ENCODE assay signal across 34 cellular contexts in genomic region chr4:28481565-28481964, GRCh38.
A peak's percentile ranks its signal among the peaks of the same experiment; 100 is the strongest.
DNase-seq lines count a peak whose midpoint lies in the region; ATAC-seq and FAIRE-seq lines count a peak whose summit lies in the region.
"Had no signal": no experiment of that assay in that cellular context is flagged by ENCODE, and none has a peak within 500 bp of the region (broad histone marks: within the 10 kb centered on the region; RNA-seq: fewer than 3 reads in every experiment).

No MANE protein-coding gene starts in this region.

- no peak overlapping the region for H2BK5ac ChIP-seq in mesendoderm (ENCODE audit: low read length)

- H3K4ac ChIP-seq in mesendoderm (ENCODE audit: low read depth, low read length), result no peak overlapping the region

- H3K56ac ChIP-seq in mesendoderm (ENCODE audit: low read length), result no peak overlapping the region

- FAIRE-seq in colon (lab: Jason Lieb, UNC), result peak; percentile 78

- H3K4me1 ChIP-seq in mesendoderm (ENCODE audit: control insufficient read depth, low read depth, low read length), result no peaks in the 10 kb centered on the region
- H3K4me1 ChIP-seq: ascending aorta, BLaER1, Peyer's patch, psoas muscle, tibial artery had no signal

- DNase-seq in ELF-1 (ENCODE audit: low read depth, low spot score) (peak; percentile 22), NCI-H1417 (lab: John Stamatoyannopoulos, UW) (peak in 2 of 3 experiments; percentile 20 to 66), mesendoderm (peak; percentile 28), nucleus accumbens (lab: John Stamatoyannopoulos, UW) (no peak)
- no peak for DNase-seq in stimulated activated naive CD8-positive, alpha-beta T cell treated with anti-CD3 and anti-CD28 coated beads, Interleukin-15, amount 100 ng/mL, for 72 hours
- DNase-seq in stimulated activated CD8-positive, alpha-beta memory T cell treated with anti-CD3 and anti-CD28 coated beads, Interleukin-4, amount 100 ng/mL, for 48 hours, result no peak
- DNase-seq: activated CD4-positive, alpha-beta T cell treated with anti-CD3 and anti-CD28 coated beads for 48 hours; activated CD8-positive, alpha-beta memory T cell treated with anti-CD3 and anti-CD28 coated beads for 24 hours; activated gamma-delta T cell; activated naive CD8-positive, alpha-beta T cell treated with anti-CD3 and anti-CD28 coated beads, Interleukin-2, amount 10 ng/mL, durations not matched to agents 7 days and 5 days; activated T-cell treated with anti-CD3 and anti-CD28 coated beads, Interleukin-2, amount 50 U/mL, for 24 hours; DMS79 treated with DMSO at 0.1 percent for 48 hours; effector CD8-positive, alpha-beta T cell; GF-D8; left ventricle myocardium superior; naive B cell; NCI-H1694; NCI-H526 treated with DMSO at 0.1 percent for 48 hours; Peyer's patch; psoas muscle; SHP77 treated with DMSO at 0.1 percent for 48 hours; sigmoid colon; stimulated activated CD4-positive, alpha-beta T cell treated with anti-CD3 and anti-CD28 coated beads, Interleukin-12 subunit alpha, Interleukin-12 subunit beta, amount 100 ng/mL, for 4 hours; stimulated activated CD4-positive, alpha-beta T cell treated with anti-CD3 and anti-CD28 coated beads, Interleukin-4, amount 100 ng/mL, for 1 hour; tibial artery had no signal

- H3K23ac ChIP-seq in mesendoderm (ENCODE audit: low read length), result no peak overlapping the region

- no peak overlapping the region for H2BK15ac ChIP-seq in mesendoderm (replicated peaks; ENCODE audit: low read depth)

- no peaks in the 10 kb centered on the region for H3K79me2 ChIP-seq in mesendoderm (ENCODE audit: control insufficient read depth, insufficient read depth, low read length)

- no peak overlapping the region for H3K27ac Mint-ChIP-seq in stimulated activated naive CD8-positive, alpha-beta T cell treated with anti-CD3 and anti-CD28 coated beads, Interleukin-15, amount 100 ng/mL, for 72 hours
- H3K27ac Mint-ChIP-seq: activated naive CD8-positive, alpha-beta T cell treated with anti-CD3 and anti-CD28 coated beads, Interleukin-2, amount 10 ng/mL, durations not matched to agents 7 days and 5 days; activated T-cell treated with anti-CD3 and anti-CD28 coated beads, Interleukin-2, amount 50 U/mL, for 24 hours; mesothelial cell of epicardium; naive B cell; T-helper 2 cell treated with Interferon-gamma antibody and Interleukin-4, amounts not matched to agents 5 μg/mL and 100 μg/mL, for 36 hours had no signal

- H3K27me3 Mint-ChIP-seq in stimulated activated naive CD8-positive, alpha-beta T cell treated with anti-CD3 and anti-CD28 coated beads, Interleukin-15, amount 100 ng/mL, for 72 hours, result no peaks in the 10 kb centered on the region
- H3K27me3 Mint-ChIP-seq: activated naive CD8-positive, alpha-beta T cell treated with anti-CD3 and anti-CD28 coated beads, Interleukin-2, amount 10 ng/mL, durations not matched to agents 7 days and 5 days; activated T-cell treated with anti-CD3 and anti-CD28 coated beads, Interleukin-2, amount 50 U/mL, for 24 hours; naive B cell had no signal

- no peak overlapping the region for H3K4me2 ChIP-seq in mesendoderm (ENCODE audit: low read length)
- H3K4me2 ChIP-seq: BLaER1 had no signal

- H3K18ac ChIP-seq in mesendoderm (ENCODE audit: low read length), result no peak overlapping the region

- H3K36me3 ChIP-seq in mesendoderm (ENCODE audit: control insufficient read depth, insufficient read depth, low read length), result no peaks in the 10 kb centered on the region
- H3K36me3 ChIP-seq: ascending aorta, BLaER1, cardiac muscle cell, neutrophil, Peyer's patch, sigmoid colon, tibial artery had no signal

- H3K27ac ChIP-seq in mesendoderm (ENCODE audit: low read depth, low read length), result no peak overlapping the region
- H3K27ac ChIP-seq: ascending aorta, BLaER1, cardiac muscle cell, coronary artery, neutrophil, Peyer's patch, psoas muscle, sigmoid colon, tibial artery had no signal

- H4K8ac ChIP-seq in mesendoderm (ENCODE audit: low read depth, low read length), result no peak overlapping the region

- no peaks in the 10 kb centered on the region for H3K79me1 ChIP-seq in mesendoderm (ENCODE audit: low read length)

- H3K9ac ChIP-seq in mesendoderm (ENCODE audit: low read length), result no peak overlapping the region
- H3K9ac ChIP-seq: BLaER1 had no signal

- H4K5ac ChIP-seq in mesendoderm (ENCODE audit: low read length), result no peak overlapping the region

- H3K4me3 ChIP-seq in mesendoderm (ENCODE audit: low read length), result no peak overlapping the region
- H3K4me3 ChIP-seq: ascending aorta, BLaER1, cardiac muscle cell, coronary artery, Peyer's patch, psoas muscle, sigmoid colon, tibial artery had no signal

- H2AK5ac ChIP-seq in mesendoderm (ENCODE audit: low read length), result no peak overlapping the region

- no peak for ATAC-seq in stimulated activated naive CD8-positive, alpha-beta T cell treated with anti-CD3 and anti-CD28 coated beads, Interleukin-15, amount 100 ng/mL, for 72 hours
- ATAC-seq: HCT116, left ventricle myocardium superior, psoas muscle had no signal

- no CpG with 5 or more reads among the region's 4 CpGs for WGBS in mesendoderm (ENCODE audit: extremely low coverage, insufficient coverage, low lambda C conversion rate)

- H3K4me1 Mint-ChIP-seq in stimulated activated naive CD8-positive, alpha-beta T cell treated with anti-CD3 and anti-CD28 coated beads, Interleukin-15, amount 100 ng/mL, for 72 hours, result no peaks in the 10 kb centered on the region
- H3K4me1 Mint-ChIP-seq: activated naive CD8-positive, alpha-beta T cell treated with anti-CD3 and anti-CD28 coated beads, Interleukin-2, amount 10 ng/mL, durations not matched to agents 7 days and 5 days; naive B cell had no signal

- H3K27me3 ChIP-seq in mesendoderm (ENCODE audit: insufficient read depth, low read length, poor library complexity), result no peaks in the 10 kb centered on the region
- H3K27me3 ChIP-seq: ascending aorta, BLaER1, cardiac muscle cell, neutrophil, Peyer's patch, sigmoid colon, tibial artery had no signal

- no peak overlapping the region for H2BK120ac ChIP-seq in mesendoderm (ENCODE audit: low read depth, low read length)

- peaks cover 0 to 14% of the 10 kb centered on the region in 2 donors for H3K9me3 Mint-ChIP-seq in stimulated activated naive CD8-positive, alpha-beta T cell treated with anti-CD3 and anti-CD28 coated beads, Interleukin-15, amount 100 ng/mL, for 72 hours
- H3K9me3 Mint-ChIP-seq: activated naive CD8-positive, alpha-beta T cell treated with anti-CD3 and anti-CD28 coated beads, Interleukin-2, amount 10 ng/mL, durations not matched to agents 7 days and 5 days had no signal

- H3K4me3 Mint-ChIP-seq in stimulated activated naive CD8-positive, alpha-beta T cell treated with anti-CD3 and anti-CD28 coated beads, Interleukin-15, amount 100 ng/mL, for 72 hours, result no peak overlapping the region
- H3K4me3 Mint-ChIP-seq: activated naive CD8-positive, alpha-beta T cell treated with anti-CD3 and anti-CD28 coated beads, Interleukin-2, amount 10 ng/mL, durations not matched to agents 7 days and 5 days; activated T-cell treated with anti-CD3 and anti-CD28 coated beads, Interleukin-2, amount 50 U/mL, for 24 hours; mesothelial cell of epicardium; naive B cell; T-helper 2 cell treated with Interferon-gamma antibody and Interleukin-4, amounts not matched to agents 5 μg/mL and 100 μg/mL, for 36 hours had no signal

Comparison
In these comparisons a context has a peak if more than half of its experiments do, and no peak if none do; other contexts are left out.
1. DNase-seq: peak in ELF-1 (single experiment), NCI-H1417 (2 of 3) and mesendoderm (single experiment); none in stimulated activated naive CD8-positive, alpha-beta T cell treated with anti-CD3 and anti-CD28 coated beads, Interleukin-15, amount 100 ng/mL, for 72 hours (0 of 2), nucleus accumbens (0 of 56) and stimulated activated CD8-positive, alpha-beta memory T cell treated with anti-CD3 and anti-CD28 coated beads, Interleukin-4, amount 100 ng/mL, for 48 hours (single experiment).